In the genomic region with DNA sequence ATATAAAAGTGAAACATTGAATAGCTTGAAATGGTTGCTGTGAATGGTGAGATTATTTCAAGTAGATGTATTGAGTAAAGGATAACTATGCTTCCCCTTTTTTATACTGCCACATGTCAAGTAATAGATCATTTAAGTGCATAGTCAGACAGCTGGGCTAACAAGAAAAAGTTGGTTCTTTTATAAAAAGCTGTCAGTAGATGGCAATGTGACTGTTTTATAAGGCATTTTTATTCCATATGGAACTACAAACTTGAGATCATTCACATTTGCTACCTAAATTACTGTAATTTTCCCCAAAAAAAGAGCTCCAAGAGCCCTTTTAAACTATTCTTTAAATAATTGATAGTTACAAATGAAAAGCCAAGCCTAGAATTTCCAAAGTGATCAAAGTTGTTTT, we compare ENCODE assay signal across 13 cellular contexts.
A peak's percentile ranks its signal among the peaks of the same experiment; 100 is the strongest.
DNase-seq lines count a peak whose midpoint lies in the region; ATAC-seq, FAIRE-seq and TF ChIP-seq lines count a peak whose summit lies in the region.
"Had no signal": no experiment of that assay in that cellular context is flagged by ENCODE, and none has a peak within 500 bp of the region (broad histone marks: within the 10 kb centered on the region; RNA-seq: fewer than 3 reads in every experiment).

No MANE protein-coding gene starts in this region.

- H3K36me3 Mint-ChIP-seq in CD14-positive monocyte = no peaks in the 10 kb centered on the region

- DNase-seq in DMS53 treated with DMSO at 0.1 percent for 48 hours (lab: John Stamatoyannopoulos, UW; ENCODE audit: unreplicated experiment) (peak; percentile 12), LNCaP clone FGC (ENCODE audit: low read depth) (no peak), RWPE2 (ENCODE audit: low spot score) (no peak), kidney tubule cell (ENCODE audit: low spot score) (peak; percentile 4), H4 (ENCODE audit: low spot score) (no peak), pancreas (no peak), mucosa of gallbladder (ENCODE audit: low spot score) (no peak), CD14-positive monocyte (ENCODE audit: low spot score) (no peak)
- DNase-seq: activated CD4-positive, alpha-beta T cell treated with anti-CD3 and anti-CD28 coated beads, Interleukin-2, amount 50 U/mL, for 48 hours; activated naive CD8-positive, alpha-beta T cell treated with anti-CD3 and anti-CD28 coated beads, Interleukin-2, amount 50 U/mL, for 24 hours; effector CD4-positive, alpha-beta T cell had no signal

- no peak for FAIRE-seq in pancreas (lab: Jason Lieb, UNC)

- ATAC-seq in RWPE2 (ENCODE audit: low read depth) (no peak), pancreas (no peak)
- ATAC-seq: activated naive CD8-positive, alpha-beta T cell treated with anti-CD3 and anti-CD28 coated beads, Interleukin-2, amount 50 U/mL, for 24 hours had no signal

- no peaks in the 10 kb centered on the region for H3K4me1 ChIP-seq in RWPE2 (ENCODE audit: insufficient read depth, poor library complexity, severe bottlenecking)
- H3K4me1 ChIP-seq in pancreas = no peaks in the 10 kb centered on the region
- H3K4me1 ChIP-seq: SJCRH30 had no signal

- H3K27ac Mint-ChIP-seq in CD14-positive monocyte = no peak overlapping the region
- H3K27ac Mint-ChIP-seq: activated naive CD8-positive, alpha-beta T cell treated with anti-CD3 and anti-CD28 coated beads, Interleukin-2, amount 50 U/mL, for 24 hours; stimulated activated naive CD8-positive, alpha-beta T cell treated with anti-CD3 and anti-CD28 coated beads, Interleukin-15, Interleukin-2, amounts not matched to agents 100 ng/mL and 50 ng/mL, for 24 hours had no signal

- H3K4me1 Mint-ChIP-seq in CD14-positive monocyte = no peaks in the 10 kb centered on the region
- H3K4me1 Mint-ChIP-seq: activated naive CD8-positive, alpha-beta T cell treated with anti-CD3 and anti-CD28 coated beads, Interleukin-2, amount 50 U/mL, for 24 hours had no signal

- H3K9me3 Mint-ChIP-seq in CD14-positive monocyte = peaks cover 0 to 1% (median 0%) of the 10 kb centered on the region in 7 donors
- H3K9me3 Mint-ChIP-seq: activated naive CD8-positive, alpha-beta T cell treated with anti-CD3 and anti-CD28 coated beads, Interleukin-2, amount 50 U/mL, for 24 hours; stimulated activated naive CD8-positive, alpha-beta T cell treated with anti-CD3 and anti-CD28 coated beads, Interleukin-15, Interleukin-2, amounts not matched to agents 100 ng/mL and 50 ng/mL, for 24 hours had no signal

- intact Hi-C loops in pancreas (cut with DNase I) (no loop called here), CD14-positive monocyte (cut with micrococcal nuclease) (no loop called here)

- H3K4me3 Mint-ChIP-seq in CD14-positive monocyte = no peak overlapping the region
- H3K4me3 Mint-ChIP-seq: activated naive CD8-positive, alpha-beta T cell treated with anti-CD3 and anti-CD28 coated beads, Interleukin-2, amount 50 U/mL, for 24 hours; stimulated activated naive CD8-positive, alpha-beta T cell treated with anti-CD3 and anti-CD28 coated beads, Interleukin-15, Interleukin-2, amounts not matched to agents 100 ng/mL and 50 ng/mL, for 24 hours had no signal

- H3K9me3 ChIP-seq in RWPE2 (ENCODE audit: severe bottlenecking) (no peaks in the 10 kb centered on the region), pancreas (no peaks in the 10 kb centered on the region)
- H3K9me3 ChIP-seq: SJCRH30 had no signal

- H3K4me3 ChIP-seq in LNCaP clone FGC (ENCODE audit: low read depth, low read length) (no peak overlapping the region), RWPE2 (ENCODE audit: severe bottlenecking) (no peak overlapping the region), pancreas (no peak overlapping the region)
- H3K4me3 ChIP-seq: SJCRH30 had no signal

- H3K36me3 ChIP-seq in RWPE2 (ENCODE audit: low read depth) (no peaks in the 10 kb centered on the region), pancreas (no peaks in the 10 kb centered on the region)
- H3K36me3 ChIP-seq: SJCRH30 had no signal

- H3K27ac ChIP-seq in RWPE2 (ENCODE audit: poor library complexity, severe bottlenecking) (no peak overlapping the region), pancreas (no peak overlapping the region)
- H3K27ac ChIP-seq: SJCRH30 had no signal

- H3K27me3 ChIP-seq in RWPE2 (ENCODE audit: insufficient read depth, poor library complexity, severe bottlenecking) (no peaks in the 10 kb centered on the region), pancreas (no peaks in the 10 kb centered on the region)
- H3K27me3 ChIP-seq: SJCRH30 had no signal

- H3K27me3 Mint-ChIP-seq in CD14-positive monocyte (ENCODE audit: low read depth in 3 of 3) = peaks cover 0 to 3% (median 2%) of the 10 kb centered on the region in 3 donors
- H3K27me3 Mint-ChIP-seq: activated naive CD8-positive, alpha-beta T cell treated with anti-CD3 and anti-CD28 coated beads, Interleukin-2, amount 50 U/mL, for 24 hours; stimulated activated naive CD8-positive, alpha-beta T cell treated with anti-CD3 and anti-CD28 coated beads, Interleukin-15, Interleukin-2, amounts not matched to agents 100 ng/mL and 50 ng/mL, for 24 hours had no signal

- peak; percentile 42 for TF ChIP-seq CTCF in LNCaP clone FGC (IDR thresholded peaks at IDR 0.05; ENCODE audit: control insufficient read depth, extremely low read depth, insufficient read depth)
- peak; percentile 37 for TF ChIP-seq CTCF in RWPE2 (IDR thresholded peaks at IDR 0.05; ENCODE audit: poor library complexity, severe bottlenecking)
- TF ChIP-seq CTCF in pancreas (IDR thresholded peaks at IDR 0.05) = no peak
- no peak for TF ChIP-seq CTCF in CD14-positive monocyte (IDR thresholded peaks at IDR 0.05)

Comparison
In these comparisons a context has a peak if more than half of its experiments do, and no peak if none do; other contexts are left out.
1. DNase-seq: peak in DMS53 treated with DMSO at 0.1 percent for 48 hours (single experiment) and kidney tubule cell (single experiment); none in LNCaP clone FGC (single experiment), RWPE2 (single experiment), H4 (single experiment), pancreas (0 of 6), mucosa of gallbladder (single experiment) and CD14-positive monocyte (single experiment).
2. CTCF ChIP-seq: peak in LNCaP clone FGC (single experiment) and RWPE2 (single experiment); none in pancreas (0 of 4) and CD14-positive monocyte (single experiment).